ENCODE assay signal across 19 cellular contexts in the genomic region with DNA sequence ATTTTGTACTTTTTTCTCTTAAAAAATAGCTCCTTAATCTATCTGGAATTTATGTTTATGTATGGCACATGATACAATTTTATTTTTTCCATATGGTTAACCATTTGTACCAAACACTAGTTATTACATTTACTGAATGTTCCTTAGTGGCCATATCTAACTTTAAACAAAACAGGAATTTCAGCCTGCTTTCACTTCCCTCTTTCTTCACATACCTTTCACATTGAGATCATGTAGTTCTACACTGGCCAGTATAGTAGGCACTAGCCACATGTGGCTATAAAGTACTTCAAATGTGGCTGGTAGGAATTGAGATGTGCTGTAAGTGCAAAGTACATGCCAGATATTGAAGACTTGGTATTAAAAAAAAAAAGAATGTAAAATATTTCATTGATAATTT.
"Had no signal": no experiment of that assay in that cellular context is flagged by ENCODE, and none has a peak within 500 bp of the region (broad histone marks: within the 10 kb centered on the region; RNA-seq: fewer than 3 reads in every experiment).

No MANE protein-coding gene starts in this region.

- ATAC-seq: activated T-cell treated with anti-CD3 and anti-CD28 coated beads, Interleukin-2, amount 50 U/mL, for 4 hours; esophagus mucosa; left ventricle myocardium superior; stimulated activated naive CD8-positive, alpha-beta T cell treated with anti-CD3 and anti-CD28 coated beads, Interleukin-15, Interleukin-2, amounts not matched to agents 100 U/mL and 50 U/mL, for 24 hours; upper lobe of right lung had no signal

- DNase-seq: activated CD4-positive, alpha-beta T cell treated with anti-CD3 and anti-CD28 coated beads for 4 hours; activated CD4-positive, alpha-beta T cell treated with anti-CD3 and anti-CD28 coated beads, Interleukin-2, amount 50 U/mL, for 48 hours; activated CD4-positive, CD25-positive, alpha-beta regulatory T cell; activated CD8-positive, alpha-beta memory T cell treated with anti-CD3 and anti-CD28 coated beads, Interleukin-2, amount 50 U/mL, for 48 hours; activated naive CD4-positive, alpha-beta T cell treated with Interleukin-2 at 50 U/mL for 16 hours; activated naive CD8-positive, alpha-beta T cell treated with anti-CD3 and anti-CD28 coated beads for 36 hours; activated T-cell treated with anti-CD3 and anti-CD28 coated beads, Interleukin-2, amount 50 U/mL, for 4 hours; effector memory CD4-positive, alpha-beta T cell; glutamatergic neuron; left ventricle myocardium superior; mammary epithelial cell; ovary; stimulated activated CD4-positive, alpha-beta T cell treated with anti-CD3 and anti-CD28 coated beads, Interleukin-4, amount 100 ng/mL, for 24 hours; stimulated activated naive CD8-positive, alpha-beta T cell treated with anti-CD3 and anti-CD28 coated beads, Interleukin-15, Interleukin-2, amounts not matched to agents 100 U/mL and 50 U/mL, for 24 hours; upper lobe of right lung had no signal

- FAIRE-seq: astrocyte, colon, frontal cortex had no signal
